Comparison of ENCODE assay signal across 17 cellular contexts in genomic region chr5:123094227-123094918, GRCh38. TPM values are rescaled to one million over a fixed set of nuclear protein-coding genes. Genes with fewer than 3 reads are reported as not detected.
DNase-seq lines count a peak whose midpoint lies in the region; ATAC-seq and TF ChIP-seq lines count a peak whose summit lies in the region.
"Had no signal": no experiment of that assay in that cellular context is flagged by ENCODE, and none has a peak within 500 bp of the region (broad histone marks: within the 10 kb centered on the region; RNA-seq: fewer than 3 reads in every experiment).

No MANE protein-coding gene starts in this region.

- DNase-seq in SK-N-SH: peak; percentile 62
- DNase-seq in endodermal cell: no peak
- no peak for DNase-seq in naive B cell
- no peak for DNase-seq in upper lobe of left lung
- DNase-seq in stimulated activated CD4-positive, alpha-beta T cell treated with anti-CD3 and anti-CD28 coated beads, Interleukin-12 subunit alpha, Interleukin-12 subunit beta, amount 100 ng/mL, for 4 hours: no peak
- no peak for DNase-seq in NCI-H1694 treated with DMSO at 0.1 percent for 48 hours (lab: John Stamatoyannopoulos, UW)
- DNase-seq: activated CD4-positive, alpha-beta T cell treated with anti-CD3 and anti-CD28 coated beads for 1 hour; CD4-positive, alpha-beta memory T cell; hypothalamus; mammary epithelial cell; NCI-H2029; NCI-H524 treated with DMSO at 0.1 percent for 48 hours had no signal

- H3K36me3 ChIP-seq in SK-N-SH (replicated peaks in 1 of 2; ENCODE audit: control insufficient read depth in 1 of 2, insufficient read depth in 2 of 2, low read length in 1 of 2) (no peaks in the 10 kb centered on the region), endodermal cell (ENCODE audit: control insufficient read depth, insufficient read depth, low read length) (no peaks in the 10 kb centered on the region), upper lobe of left lung (no peaks in the 10 kb centered on the region)
- H3K36me3 ChIP-seq: pancreas had no signal

- no peak for TF ChIP-seq EP300 in SK-N-SH (IDR thresholded peaks at IDR 0.05; ENCODE audit: borderline replicate concordance in 1 of 2, low read depth in 1 of 2, low read length in 1 of 2)
- no peak for TF ChIP-seq EP300 in upper lobe of left lung (IDR thresholded peaks at IDR 0.05)

- H3K4me1 Mint-ChIP-seq in endodermal cell (peaks cover 30% of the 10 kb centered on the region), naive B cell (peaks cover 30 to 41% (median 38%) of the 10 kb centered on the region in 3 donors)

- H3K4me1 ChIP-seq in SK-N-SH (ENCODE audit: control insufficient read depth in 1 of 2, insufficient read depth in 2 of 2, low read depth in 1 of 2, low read length in 1 of 2) (peaks cover 0 to 25% of the 10 kb centered on the region in 2 experiments; a peak in 1 of 4 replicates), endodermal cell (ENCODE audit: control insufficient read depth, insufficient read depth, low read length) (peaks cover 4% of the 10 kb centered on the region), upper lobe of left lung (peaks cover 17 to 42% (median 24%) of the 10 kb centered on the region in 4 donors)

- CTCF ChIA-PET in SK-N-SH (lab: Yijun Ruan, JAX): interaction anchor here (0.7 to 2.0 kb wide), 7 partner anchors 9 to 251 kb away, joined by 3 to 6 read pairs (median 3); no protein-coding TSS in a partner anchor

- WGBS in SK-N-SH (ENCODE audit: low lambda C conversion rate): 39% methylated on average over 25 of the region's 27 CpGs
- 4 to 5% methylated on average over 11 to 26 of the region's 27 CpGs for WGBS in endodermal cell (ENCODE audit: insufficient coverage in 1 of 2, insufficient read length in 1 of 2), 2 experiments
- 21 to 22% methylated on average over 27 of the region's 27 CpGs for WGBS in upper lobe of left lung, 2 donors

- H3K9me2 ChIP-seq in SK-N-SH: no peaks in the 10 kb centered on the region

- H3K27me3 ChIP-seq in SK-N-SH (ENCODE audit: insufficient read depth) (peaks cover 56% of the 10 kb centered on the region), endodermal cell (ENCODE audit: control insufficient read depth, insufficient read depth, low read length, poor library complexity, severe bottlenecking) (peaks cover 99% of the 10 kb centered on the region), upper lobe of left lung (peaks cover 0 to 55% (median 33%) of the 10 kb centered on the region in 4 donors)

- no peaks in the 10 kb centered on the region for H3K9me3 Mint-ChIP-seq in endodermal cell
- H3K9me3 Mint-ChIP-seq in naive B cell: peaks cover 0 to 8% (median 0%) of the 10 kb centered on the region in 7 donors

- H3K4me2 ChIP-seq in SK-N-SH: no peak overlapping the region

- peak overlapping the region; percentile 45 for H3K4me3 Mint-ChIP-seq in endodermal cell
- H3K4me3 Mint-ChIP-seq in naive B cell: peak overlapping the region; percentile 20 to 82 (median 62)

- H3K27ac Mint-ChIP-seq in endodermal cell (no peak overlapping the region), naive B cell (peak overlapping the region in 1 of 6 donors; percentile 52)
- H3K27ac Mint-ChIP-seq: CD4-positive, alpha-beta memory T cell had no signal

- POLR2A ChIA-PET in SK-N-SH (lab: Yijun Ruan, JAX): no interaction called here

- H3K9ac ChIP-seq in SK-N-SH (no peak overlapping the region), endodermal cell (ENCODE audit: extremely low read depth, low read length, poor library complexity, severe bottlenecking) (no peak overlapping the region)

- H3K27me3 Mint-ChIP-seq in endodermal cell (ENCODE audit: insufficient read depth) (peaks cover 94% of the 10 kb centered on the region), naive B cell (peaks cover 66 to 81% (median 79%) of the 10 kb centered on the region in 3 donors)

- no peak overlapping the region for H2AFZ ChIP-seq in SK-N-SH (ENCODE audit: low read depth)

- TF ChIP-seq CTCF in SK-N-SH (IDR thresholded peaks at IDR 0.05) (no peak), endodermal cell (conservative IDR thresholded peaks at IDR 0.05) (no peak), upper lobe of left lung (IDR thresholded peaks at IDR 0.05) (no peak)

- no peak for ATAC-seq in SK-N-SH treated with all-trans-retinoic acid at 6 μM for 48 hours
- no peak for ATAC-seq in naive B cell (ENCODE audit: low read depth in 2 of 2)
- no peak for ATAC-seq in upper lobe of left lung (ENCODE audit: low FRiP score in 2 of 2)
- no peak for ATAC-seq in HG03378 (IDR thresholded peaks at IDR 0.05; ENCODE audit: unreplicated experiment)
- ATAC-seq: pancreas had no signal

- no peaks in the 10 kb centered on the region for H4K20me1 ChIP-seq in SK-N-SH (ENCODE audit: insufficient read depth)

- H3K36me3 Mint-ChIP-seq in endodermal cell (ENCODE audit: low read depth) (no peaks in the 10 kb centered on the region), naive B cell (peaks cover 0 to 16% of the 10 kb centered on the region in 2 donors)
- H3K36me3 Mint-ChIP-seq: CD4-positive, alpha-beta memory T cell had no signal

- no peak for TF ChIP-seq POLR2A in upper lobe of left lung (IDR thresholded peaks at IDR 0.05)

- H3K79me2 ChIP-seq in SK-N-SH (ENCODE audit: insufficient read depth): no peaks in the 10 kb centered on the region

- peak overlapping the region in 1 of 2 experiments; percentile 29; a peak in 1 of 4 replicates for H3K4me3 ChIP-seq in SK-N-SH (ENCODE audit: low read depth in 2 of 2, low read length in 1 of 2)
- H3K4me3 ChIP-seq in endodermal cell (ENCODE audit: low read length): peak overlapping the region; percentile 65
- H3K4me3 ChIP-seq in upper lobe of left lung: peak overlapping the region in 3 of 4 donors; percentile 23 to 58 (median 41)

- H3K27ac ChIP-seq in SK-N-SH (ENCODE audit: low read depth in 2 of 2, low read length in 1 of 2) (no peak overlapping the region), endodermal cell (ENCODE audit: low read depth, low read length) (no peak overlapping the region), upper lobe of left lung (peak overlapping the region; percentile 64 to 88 (median 77))
- H3K27ac ChIP-seq: 22Rv1, pancreas had no signal

- no peaks in the 10 kb centered on the region for H3F3A ChIP-seq in SK-N-SH (replicated peaks; ENCODE audit: insufficient read depth)

- no peak for TF ChIP-seq RAD21 in SK-N-SH (IDR thresholded peaks at IDR 0.05; ENCODE audit: low read length)

- H3K9me3 ChIP-seq in SK-N-SH (no peaks in the 10 kb centered on the region), endodermal cell (ENCODE audit: control insufficient read depth, low read length) (no peaks in the 10 kb centered on the region), upper lobe of left lung (no peaks in the 10 kb centered on the region)
- H3K9me3 ChIP-seq: pancreas had no signal

TF ChIP-seq in SK-N-SH, 30 proteins besides CTCF, POLR2A, EP300 and RAD21:
- no peak for TF ChIP-seq RFX5 (IDR thresholded peaks at IDR 0.05; ENCODE audit: low read length)
- no peak for TF ChIP-seq SMC3 (IDR thresholded peaks at IDR 0.05; ENCODE audit: low read depth, low read length)
- TF ChIP-seq, protein P1, sequence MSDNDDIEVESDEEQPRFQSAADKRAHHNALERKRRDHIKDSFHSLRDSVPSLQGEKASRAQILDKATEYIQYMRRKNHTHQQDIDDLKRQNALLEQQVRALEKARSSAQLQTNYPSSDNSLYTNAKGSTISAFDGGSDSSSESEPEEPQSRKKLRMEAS (IDR thresholded peaks at IDR 0.05; ENCODE audit: low read depth): no peak
- TF ChIP-seq YY1 (IDR thresholded peaks at IDR 0.05; ENCODE audit: low read depth): no peak
- no peak for TF ChIP-seq SIN3A (IDR thresholded peaks at IDR 0.05; ENCODE audit: borderline replicate concordance, low read depth, low read length)
- no peak for TF ChIP-seq TAF1 (IDR thresholded peaks at IDR 0.05; ENCODE audit: borderline replicate concordance, low read depth, low read length)
- TF ChIP-seq FOXJ3 (CRISPR knock-in tag; IDR thresholded peaks at IDR 0.05): no peak

TF ChIP-seq in SK-N-SH treated with all-trans-retinoic acid at 6 μM for 48 hours, 23 proteins besides CTCF, POLR2A, EP300 and RAD21 (continues in another document):
- no peak for TF ChIP-seq TOX (CRISPR knock-in tag; IDR thresholded peaks at IDR 0.05; ENCODE audit: borderline replicate concordance)
- no peak for TF ChIP-seq ZFP3 (CRISPR knock-in tag; IDR thresholded peaks at IDR 0.05)
- TF ChIP-seq TCF4 (CRISPR knock-in tag; IDR thresholded peaks at IDR 0.05; ENCODE audit: borderline replicate concordance): no peak
- no peak for TF ChIP-seq ZNF8 (CRISPR knock-in tag; IDR thresholded peaks at IDR 0.05)
- TF ChIP-seq OSR1 (CRISPR knock-in tag; IDR thresholded peaks at IDR 0.05): no peak
- TF ChIP-seq, protein P2, sequence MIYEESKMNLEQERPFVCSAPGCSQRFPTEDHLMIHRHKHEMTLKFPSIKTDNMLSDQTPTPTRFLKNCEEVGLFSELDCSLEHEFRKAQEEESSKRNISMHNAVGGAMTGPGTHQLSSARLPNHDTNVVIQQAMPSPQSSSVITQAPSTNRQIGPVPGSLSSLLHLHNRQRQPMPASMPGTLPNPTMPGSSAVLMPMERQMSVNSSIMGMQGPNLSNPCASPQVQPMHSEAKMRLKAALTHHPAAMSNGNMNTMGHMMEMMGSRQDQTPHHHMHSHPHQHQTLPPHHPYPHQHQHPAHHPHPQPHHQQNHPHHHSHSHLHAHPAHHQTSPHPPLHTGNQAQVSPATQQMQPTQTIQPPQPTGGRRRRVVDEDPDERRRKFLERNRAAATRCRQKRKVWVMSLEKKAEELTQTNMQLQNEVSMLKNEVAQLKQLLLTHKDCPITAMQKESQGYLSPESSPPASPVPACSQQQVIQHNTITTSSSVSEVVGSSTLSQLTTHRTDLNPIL (CRISPR knock-in tag; IDR thresholded peaks at IDR 0.05; ENCODE audit: low read depth): no peak
- TF ChIP-seq CSDC2 (CRISPR knock-in tag; IDR thresholded peaks at IDR 0.05): no peak
- no peak for TF ChIP-seq ISL1 (CRISPR knock-in tag; IDR thresholded peaks at IDR 0.05)

RNA-seq across cellular contexts. Expression of gene PRDM6, which starts 5.3 kb away (rescaled TPM):
- polyA plus RNA-seq in SK-N-SH (2012; rRNA removed) (0.10 and 0.21 TPM in 2 replicates), naive B cell (ENCODE audit: low read depth in 6 of 6) (not detected)
- polyA plus RNA-seq in SK-N-SH (2012; cell fraction: cytosol; rRNA removed): 0.22 and 0.24 TPM in 2 replicates
- 0.91 and 1.00 TPM in 2 replicates for polyA plus RNA-seq in SK-N-SH (2012; cell fraction: nucleus; rRNA removed)
- total RNA-seq in endodermal cell (under 1 TPM; 0.13 to 0.66 TPM), upper lobe of left lung (10 to 100 TPM in 1 of 6 donors, 1 to 10 TPM in 5; 2.8 to 12.8 (median 3.6) TPM)
- 0.43 TPM for polyA plus RNA-seq in endodermal cell (2013, experiment 1 of 2)
- 0.33 TPM for polyA plus RNA-seq in endodermal cell (2013, experiment 2 of 2)
- total RNA-seq: CD4-positive, alpha-beta memory T cell; epithelial cell of proximal tubule had no signal
- polyA plus RNA-seq: CD4-positive, alpha-beta memory T cell had no signal

RNA-seq across cellular contexts. Expression of gene PPIC, which starts 57.8 kb away (rescaled TPM):
- polyA plus RNA-seq in SK-N-SH (2012; rRNA removed) (50.6 and 55.1 TPM in 2 replicates), naive B cell (ENCODE audit: low read depth in 6 of 6) (not detected)
- polyA plus RNA-seq in SK-N-SH (2012; cell fraction: cytosol; rRNA removed): 65.6 and 68.5 TPM in 2 replicates
- 15.7 and 19.4 TPM in 2 replicates for polyA plus RNA-seq in SK-N-SH (2012; cell fraction: nucleus; rRNA removed)
- total RNA-seq in endodermal cell (10 to 100 TPM; 25.7 to 36.4 TPM), upper lobe of left lung (10 to 100 TPM in 5 of 6 donors, 1 to 10 TPM in 1; 8.4 to 46.1 (median 29.2) TPM)
- polyA plus RNA-seq in endodermal cell (2013, experiment 1 of 2): 7.3 TPM
- 8.8 TPM for polyA plus RNA-seq in endodermal cell (2013, experiment 2 of 2)
- total RNA-seq: CD4-positive, alpha-beta memory T cell had no signal
- polyA plus RNA-seq: CD4-positive, alpha-beta memory T cell had no signal

Comparison
In these comparisons a context has a peak if more than half of its experiments do, and no peak if none do; other contexts are left out.
1. H3K27ac ChIP-seq: peak in upper lobe of left lung (4 of 4); none in SK-N-SH (0 of 2) and endodermal cell (single experiment).